17 cellular contexts compared by ENCODE assay signal in genomic region chr5:138905541-138905940, GRCh38. TPM values are rescaled to one million over a fixed set of nuclear protein-coding genes. Genes with fewer than 3 reads are reported as not detected.
DNase-seq lines count a peak whose midpoint lies in the region; ATAC-seq, FAIRE-seq and TF ChIP-seq lines count a peak whose summit lies in the region.
"Had no signal": no experiment of that assay in that cellular context is flagged by ENCODE, and none has a peak within 500 bp of the region (broad histone marks: within the 10 kb centered on the region; RNA-seq: fewer than 3 reads in every experiment).

No MANE protein-coding gene starts in this region.

- peaks cover 0 to 17% of the 10 kb centered on the region in 2 experiments; a peak in 1 of 4 replicates for H3K4me1 ChIP-seq in HCT116 (ENCODE audit: control insufficient read depth in 1 of 2, insufficient read depth in 2 of 2, low read length in 2 of 2)
- H3K4me1 ChIP-seq: body of pancreas had no signal

- peaks cover 0 to 5% (median 0%) of the 10 kb centered on the region in 3 donors for H3K27me3 Mint-ChIP-seq in CD14-positive monocyte (ENCODE audit: low read depth in 3 of 3)
- no peaks in the 10 kb centered on the region for H3K27me3 Mint-ChIP-seq in T-cell
- H3K27me3 Mint-ChIP-seq: activated T-helper 17 cell treated with anti-CD3 and anti-CD28 coated beads, Interleukin-2, amount 50 U/mL, for 72 hours; effector memory CD8-positive, alpha-beta T cell; IgD-negative memory B cell had no signal

- H3K4me2 ChIP-seq in HCT116 (ENCODE audit: low read length) = no peak overlapping the region

- TF ChIP-seq RAD21 in HCT116 (IDR thresholded peaks at IDR 0.05; ENCODE audit: low read depth) = no peak

- no peaks in the 10 kb centered on the region for H3K9me3 ChIP-seq in HCT116 (ENCODE audit: control insufficient read depth in 1 of 2, insufficient read depth in 1 of 2, low read depth in 1 of 2, low read length in 2 of 2)
- H3K9me3 ChIP-seq: body of pancreas, spleen had no signal

- RAD21 ChIA-PET in HCT116 (lab: Charles Lee; ENCODE audit: low non-redundant PET in 1 of 2, low total read pairs in 2 of 2, uncharacterized antibody in 2 of 2, unreplicated experiment in 2 of 2) = no interaction called here

- BruUV-seq in HCT116 (replicated peaks; lab: Mats Ljungman, UMichigan) = no TSS peak

- H3K27ac Mint-ChIP-seq in CD14-positive monocyte = no peak overlapping the region
- no peak overlapping the region for H3K27ac Mint-ChIP-seq in T-cell
- H3K27ac Mint-ChIP-seq: activated CD4-positive, alpha-beta memory T cell treated with anti-CD3 and anti-CD28 coated beads for 36 hours; activated T-helper 17 cell treated with anti-CD3 and anti-CD28 coated beads, Interleukin-2, amount 50 U/mL, for 72 hours; effector memory CD8-positive, alpha-beta T cell; IgD-negative memory B cell had no signal

- no peaks in the 10 kb centered on the region for H3K9me2 ChIP-seq in HCT116 (ENCODE audit: insufficient read depth)

- no peaks in the 10 kb centered on the region for H3K9me3 Mint-ChIP-seq in CD14-positive monocyte
- H3K9me3 Mint-ChIP-seq in T-cell = no peaks in the 10 kb centered on the region
- H3K9me3 Mint-ChIP-seq: activated CD4-positive, alpha-beta memory T cell treated with anti-CD3 and anti-CD28 coated beads for 36 hours; activated T-helper 17 cell treated with anti-CD3 and anti-CD28 coated beads, Interleukin-2, amount 50 U/mL, for 72 hours; effector memory CD8-positive, alpha-beta T cell; IgD-negative memory B cell had no signal

- H2AFZ ChIP-seq in HCT116 (ENCODE audit: low read depth, low read length, poor library complexity, severe bottlenecking) = no peak overlapping the region

- no peak for FAIRE-seq in urothelium cell line (lab: Jason Lieb, UNC)

- no peaks in the 10 kb centered on the region; the same call in 1 of the 2 replicates for H3K79me2 ChIP-seq in HCT116 (ENCODE audit: insufficient read depth, low read length)

- intact Hi-C loops in HCT116 (cut with micrococcal nuclease) (no loop called here), CD14-positive monocyte (cut with micrococcal nuclease) (no loop called here)

- no peak overlapping the region for H3K9ac ChIP-seq in HCT116 (ENCODE audit: low read length)

- CTCF ChIA-PET in HCT116 (lab: Charles Lee) = no interaction called here
- CTCF ChIA-PET in T-cell (lab: Charles Lee) = no interaction called here

- H3K4me3 Mint-ChIP-seq in CD14-positive monocyte (no peak overlapping the region), T-cell (no peak overlapping the region)
- H3K4me3 Mint-ChIP-seq: activated CD4-positive, alpha-beta memory T cell treated with anti-CD3 and anti-CD28 coated beads for 36 hours; activated T-helper 17 cell treated with anti-CD3 and anti-CD28 coated beads, Interleukin-2, amount 50 U/mL, for 72 hours; effector memory CD8-positive, alpha-beta T cell; IgD-negative memory B cell had no signal

- H3K36me3 Mint-ChIP-seq in CD14-positive monocyte (peaks cover 75 to 95% of the 10 kb centered on the region in 2 donors), T-cell (peaks cover 23% of the 10 kb centered on the region)

- no peaks in the 10 kb centered on the region for H4K20me1 ChIP-seq in HCT116 (ENCODE audit: insufficient read depth)

- H3K4me3 ChIP-seq in HCT116 (replicated peaks in 1 of 2; ENCODE audit: low read depth in 1 of 2, low read length in 2 of 2) (no peak overlapping the region), kidney epithelial cell (ENCODE audit: low read depth, low read length) (no peak overlapping the region)
- H3K4me3 ChIP-seq: body of pancreas, spleen had no signal

- POLR2A ChIA-PET in HCT116 (lab: Charles Lee) = no interaction called here
- POLR2A ChIA-PET in T-cell (lab: Charles Lee) = no interaction called here

- H3K36me3 ChIP-seq in HCT116 (ENCODE audit: control insufficient read depth in 1 of 2, insufficient read depth in 2 of 2, low read length in 2 of 2) (peaks cover 7 to 10% of the 10 kb centered on the region in 2 experiments; a peak in 2 of 4 replicates), kidney epithelial cell (ENCODE audit: control insufficient read depth, insufficient read depth, low read length) (peaks cover 1% of the 10 kb centered on the region)

- no peak for TF ChIP-seq POLR2A in HCT116 (IDR thresholded peaks at IDR 0.05; ENCODE audit: borderline replicate concordance, extremely low read depth, insufficient read depth, insufficient read length)

- ATAC-seq in HCT116 (no peak), T-cell (replicated peaks in 1 of 4) (no peak)
- ATAC-seq: activated T-helper 17 cell treated with anti-CD3 and anti-CD28 coated beads, Interleukin-2, amount 50 U/mL, for 72 hours; body of pancreas; effector memory CD8-positive, alpha-beta T cell; left lobe of liver had no signal

- DNase-seq in HCT116 (ENCODE audit: low read depth, low spot score) = no peak
- DNase-seq in amniotic epithelial cell (ENCODE audit: low read depth) = peak; percentile 67
- DNase-seq in kidney epithelial cell (ENCODE audit: low read depth) = peak; percentile 77
- DNase-seq in urothelium cell line (ENCODE audit: low spot score) = peak; percentile 11
- no peak for DNase-seq in CD14-positive monocyte (ENCODE audit: low spot score)
- DNase-seq in activated CD4-positive, alpha-beta T cell treated with anti-CD3 and anti-CD28 coated beads, Interleukin-2, amount 50 U/mL, for 48 hours = no peak
- no peak for DNase-seq in T-cell
- DNase-seq: activated CD4-positive, alpha-beta memory T cell treated with anti-CD3 and anti-CD28 coated beads for 36 hours; body of pancreas; effector memory CD8-positive, alpha-beta T cell; NCI-H1105 treated with DMSO at 0.1 percent for 48 hours; RPMI8226; spleen; T1000 had no signal

- no peaks in the 10 kb centered on the region for H3K27me3 ChIP-seq in HCT116 (ENCODE audit: insufficient read depth, low read length)
- H3K27me3 ChIP-seq in kidney epithelial cell (ENCODE audit: control insufficient read depth, insufficient read depth, low read length) = no peaks in the 10 kb centered on the region
- H3K27me3 ChIP-seq: body of pancreas, spleen had no signal

- H3K4me1 Mint-ChIP-seq in CD14-positive monocyte (peaks cover 3% of the 10 kb centered on the region), T-cell (peaks cover 2 to 8% (median 3%) of the 10 kb centered on the region in 3 donors)
- H3K4me1 Mint-ChIP-seq: activated T-helper 17 cell treated with anti-CD3 and anti-CD28 coated beads, Interleukin-2, amount 50 U/mL, for 72 hours had no signal

- no peak overlapping the region for H3K27ac ChIP-seq in HCT116 (ENCODE audit: low read depth, low read length)
- H3K27ac ChIP-seq: body of pancreas, spleen had no signal

- TF ChIP-seq CTCF in HCT116 (IDR thresholded peaks at IDR 0.05 in 2 of 3, conservative IDR thresholded peaks at IDR 0.05 in 1 of 3; ENCODE audit: borderline replicate concordance in 1 of 3, insufficient read depth in 1 of 3, low read depth in 2 of 3, low read length in 2 of 3) (no peak), kidney epithelial cell (IDR thresholded peaks at IDR 0.05; ENCODE audit: insufficient read depth, low read length, poor library complexity, severe bottlenecking) (no peak), CD14-positive monocyte (IDR thresholded peaks at IDR 0.05) (no peak)

TF ChIP-seq in HCT116, 20 proteins besides CTCF, POLR2A, EP300 and RAD21:
- no peak for TF ChIP-seq REST (IDR thresholded peaks at IDR 0.05; ENCODE audit: low read depth)
- 0 out of 2 replicates have a peak, but pooled peaks have one; percentile 6 for TF ChIP-seq POLR2AphosphoS5 (IDR thresholded peaks at IDR 0.05; ENCODE audit: low read depth, low read length)
- TF ChIP-seq JUND (IDR thresholded peaks at IDR 0.05) = no peak
- TF ChIP-seq CEBPB (IDR thresholded peaks at IDR 0.05; ENCODE audit: low read depth) = no peak
- no peak for TF ChIP-seq SIN3A (IDR thresholded peaks at IDR 0.05; ENCODE audit: low read depth)
TF ChIP-seq in HCT116: peak in this region for 1.

RNA-seq across cellular contexts. Expression of gene LRRTM2, which starts 30.4 kb away (rescaled TPM):
- not detected for total RNA-seq in HCT116 (2021; ENCODE audit: unreplicated experiment)
- polyA plus RNA-seq in HCT116 (2012) = 0.03 and 0.04 TPM in 2 replicates
- total RNA-seq in kidney epithelial cell = 0.25 TPM in 1 of 2 replicates, not detected in the other
- polyA plus RNA-seq in CD14-positive monocyte = under 1 TPM in 1 of 2 donors, not detected in 1; 0.02 TPM
- under 1 TPM in 4 of 5 donors, not detected in 1; 0.03 to 0.33 (median 0.16) TPM for total RNA-seq in T-cell
- total RNA-seq: left lobe of liver had no signal
- polyA plus RNA-seq: IgD-negative memory B cell had no signal

Comparison
In these comparisons a context has a peak if more than half of its experiments do, and no peak if none do; other contexts are left out.
1. DNase-seq: peak in amniotic epithelial cell (single experiment), kidney epithelial cell (single experiment) and urothelium cell line (single experiment); none in HCT116 (single experiment), CD14-positive monocyte (single experiment), activated CD4-positive, alpha-beta T cell treated with anti-CD3 and anti-CD28 coated beads, Interleukin-2, amount 50 U/mL, for 48 hours (0 of 2) and T-cell (0 of 34).